In genomic region chr7:134933460-134934068, GRCh38 we compare ENCODE assay signal across 1 cellular context.
TF ChIP-seq lines count a peak whose summit lies in the region.

No MANE protein-coding gene starts in this region.

TF ChIP-seq in GM12878, 131 proteins besides CTCF, POLR2A, EP300 and RAD21:
- TF ChIP-seq ZBTB11 (CRISPR knock-in tag; IDR thresholded peaks at IDR 0.05) = no peak
- TF ChIP-seq ZNF592 (IDR thresholded peaks at IDR 0.05) = no peak
- no peak for TF ChIP-seq IKZF1 (conservative IDR thresholded peaks at IDR 0.05)
- TF ChIP-seq SMARCA5 (IDR thresholded peaks at IDR 0.05) = no peak
- TF ChIP-seq RFX5 (IDR thresholded peaks at IDR 0.05; ENCODE audit: low read depth, low read length) = no peak
- TF ChIP-seq JUNB (IDR thresholded peaks at IDR 0.05) = no peak
- TF ChIP-seq SRF (IDR thresholded peaks at IDR 0.05; ENCODE audit: low read depth in 2 of 2, low read length in 2 of 2) = no peak
- no peak for TF ChIP-seq SUPT20H (IDR thresholded peaks at IDR 0.05; ENCODE audit: borderline replicate concordance, control insufficient read depth, low read depth, low read length)
- TF ChIP-seq WRNIP1 (IDR thresholded peaks at IDR 0.05; ENCODE audit: borderline replicate concordance, low read depth, low read length) = no peak
